In genomic region chr10:24731942-24732341, GRCh38 we compare ENCODE assay signal across 26 cellular contexts.
"Had no signal": no experiment of that assay in that cellular context is flagged by ENCODE, and none has a peak within 500 bp of the region (broad histone marks: within the 10 kb centered on the region; RNA-seq: fewer than 3 reads in every experiment).

No MANE protein-coding gene starts in this region.

- H3K4me1 ChIP-seq: left ventricle myocardium inferior, upper lobe of left lung, vagina had no signal

- H3K36me3 ChIP-seq: heart left ventricle, left ventricle myocardium inferior, ovary, upper lobe of left lung, vagina had no signal

- ATAC-seq: activated naive CD8-positive, alpha-beta T cell treated with anti-CD3 and anti-CD28 coated beads, Interleukin-2, amount 50 U/mL, for 24 hours; heart left ventricle; sciatic nerve; stimulated activated effector memory CD8-positive, alpha-beta T cell treated with anti-CD3 and anti-CD28 coated beads, Interleukin-12 subunit alpha, Interleukin-12 subunit beta, amount 100 ng/mL, for 72 hours had no signal

- H3K27ac ChIP-seq: heart left ventricle, left ventricle myocardium inferior, ovary, skin epidermis, upper lobe of left lung, vagina had no signal

- DNase-seq: activated CD4-positive, alpha-beta memory T cell treated with anti-CD3 and anti-CD28 coated beads, Interleukin-2, amount 10 ng/mL, durations not matched to agents 7 days and 5 days; activated CD4-positive, alpha-beta T cell treated with anti-CD3 and anti-CD28 coated beads, Interleukin-2, amount 10 ng/mL, durations not matched to agents 7 days and 5 days; activated CD4-positive, CD25-positive, alpha-beta regulatory T cell treated with anti-CD3 and anti-CD28 coated beads, Interleukin-2, amount 50 U/mL, for 72 hours; activated CD8-positive, alpha-beta memory T cell treated with anti-CD3 and anti-CD28 coated beads, Interleukin-2, amount 50 U/mL, for 48 hours; activated gamma-delta T cell; activated naive CD4-positive, alpha-beta T cell treated with anti-CD3 and anti-CD28 coated beads, Interleukin-2, amount 50 U/mL, for 16 hours; activated naive CD8-positive, alpha-beta T cell treated with anti-CD3 and anti-CD28 coated beads, Interleukin-2, amount 50 U/mL, for 24 hours; activated T-cell treated with anti-CD3 and anti-CD28 coated beads, Interleukin-2, amount 50 U/mL, for 24 hours; amygdala; dermis blood vessel endothelial cell; effector memory CD4-positive, alpha-beta T cell; foreskin fibroblast; heart left ventricle; hypothalamus; immature natural killer cell; left ventricle myocardium inferior; naive B cell; ovary; stimulated activated CD4-positive, alpha-beta T cell treated with anti-CD3 and anti-CD28 coated beads, Interleukin-4, amount 100 ng/mL, for 24 hours; substantia nigra; T-helper 2 cell; upper lobe of left lung had no signal

- H3K4me3 ChIP-seq: heart left ventricle, left ventricle myocardium inferior, ovary, skin epidermis, upper lobe of left lung, vagina had no signal

- H3K9me3 ChIP-seq: left ventricle myocardium inferior, ovary, upper lobe of left lung, vagina had no signal
